ENCODE assay signal across 8 cellular contexts in the genomic region with DNA sequence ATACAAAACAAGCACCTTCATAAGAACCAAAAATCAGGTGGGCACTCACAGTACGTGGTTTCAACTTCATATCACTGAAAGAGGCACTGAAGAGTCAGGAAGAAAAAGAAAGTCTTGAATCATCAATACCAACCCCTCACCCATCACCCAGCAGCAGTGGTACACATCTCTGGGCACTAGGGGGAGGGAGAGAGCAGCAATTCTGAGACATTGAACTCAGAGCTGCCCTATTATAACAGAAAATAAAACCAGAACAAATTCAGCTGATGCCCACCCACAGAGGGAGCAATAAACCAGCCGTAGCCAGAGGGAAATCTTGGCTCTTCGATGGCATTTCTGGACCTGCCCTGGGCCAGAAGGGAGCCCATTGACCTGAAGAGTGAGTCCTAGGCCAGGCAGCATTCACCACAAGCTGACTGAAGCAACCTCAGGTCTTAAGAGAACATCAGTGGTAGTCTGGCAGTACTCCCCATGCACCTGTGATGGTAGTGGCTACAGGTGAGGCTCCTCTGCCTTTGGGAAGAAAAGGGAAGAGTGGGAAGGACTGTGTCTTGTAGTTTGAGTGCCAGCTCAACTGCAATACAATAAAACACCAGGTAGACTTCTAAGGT. TPM values are rescaled to one million over a fixed set of nuclear protein-coding genes. Genes with fewer than 3 reads are reported as not detected.
DNase-seq lines count a peak whose midpoint lies in the region; ATAC-seq, FAIRE-seq and TF ChIP-seq lines count a peak whose summit lies in the region.

No MANE protein-coding gene starts in this region.

- no peak overlapping the region for H3K23ac ChIP-seq in mesenchymal stem cell (ENCODE audit: low read length in 2 of 2)

- no peaks in the 10 kb centered on the region for H3K36me3 ChIP-seq in K562 (ENCODE audit: control insufficient read depth, insufficient read depth, low read length)
- no peaks in the 10 kb centered on the region for H3K36me3 ChIP-seq in mesenchymal stem cell (ENCODE audit: control insufficient read depth in 1 of 2, insufficient read depth in 2 of 2, low read depth in 1 of 2, low read length in 2 of 2)
- no peaks in the 10 kb centered on the region for H3K36me3 ChIP-seq in testis (ENCODE audit: low read depth, missing control alignments)
- no peaks in the 10 kb centered on the region for H3K36me3 ChIP-seq in vagina

- in situ Hi-C loops in K562 (cut with MboI): no loop called here

- BruUV-seq in K562 (replicated peaks; lab: Mats Ljungman, UMichigan): no TSS peak

- DNase-seq in GDM1 (lab: John Stamatoyannopoulos, UW) (peak; percentile 26), OCI-M1 (lab: John Stamatoyannopoulos, UW) (peak; percentile 97), K562 (ENCODE audit: extremely low read depth in 1 of 4, low spot score in 3 of 4) (peak; percentile 44 to 68 (median 58)), mesenchymal stem cell (peak; percentile 58), testis (no peak), vagina (ENCODE audit: extremely low spot score in 2 of 2) (no peak)

- ATAC-seq in GM19455 (IDR thresholded peaks at IDR 0.05; ENCODE audit: unreplicated experiment) (peak; percentile 99), HG03342 (IDR thresholded peaks at IDR 0.05; ENCODE audit: unreplicated experiment) (peak; percentile 100), K562 (peak; percentile 99)

- intact Hi-C loops in K562 (cut with micrococcal nuclease) (loop anchor here (1.0 kb wide), 1 partner anchor 88 kb away; no protein-coding TSS in a partner anchor), testis (cut with DNase I; ENCODE audit: low total_unique reads) (no loop called here), vagina (cut with DNase I) (no loop called here)

- H3K27ac ChIP-seq in K562 (ENCODE audit: extremely low read depth, low read depth, low read length) (no peak overlapping the region), mesenchymal stem cell (ENCODE audit: low read length, poor library complexity, severe bottlenecking) (no peak overlapping the region), testis (no peak overlapping the region), vagina (no peak overlapping the region)

- no peak overlapping the region for H3K4ac ChIP-seq in mesenchymal stem cell (ENCODE audit: low read depth in 1 of 2, low read length in 2 of 2)

- no peak overlapping the region for H3K4me2 ChIP-seq in K562 (ENCODE audit: insufficient read depth, low read length)
- no peak overlapping the region for H3K4me2 ChIP-seq in mesenchymal stem cell (ENCODE audit: low read length, poor library complexity, severe bottlenecking)

- peak overlapping the region; percentile 48 for H4K91ac ChIP-seq in mesenchymal stem cell (ENCODE audit: low read length)

- H2BK120ac ChIP-seq in mesenchymal stem cell (ENCODE audit: low read depth, low read length): no peak overlapping the region

- H3K14ac ChIP-seq in mesenchymal stem cell (ENCODE audit: low read length in 2 of 2): no peak overlapping the region

- no peak overlapping the region for H2BK5ac ChIP-seq in mesenchymal stem cell (ENCODE audit: low read depth, low read length, poor library complexity, severe bottlenecking)

- H3K4me1 ChIP-seq in K562 (replicated peaks in 1 of 2; ENCODE audit: control insufficient read depth in 2 of 2, insufficient read depth in 2 of 2, low read length in 2 of 2) (no peaks in the 10 kb centered on the region), mesenchymal stem cell (ENCODE audit: control insufficient read depth, insufficient read depth, low read depth, low read length) (peaks cover 3% of the 10 kb centered on the region), testis (no peaks in the 10 kb centered on the region), vagina (no peaks in the 10 kb centered on the region)

- H3K4me3 ChIP-seq in K562 (no peak overlapping the region), mesenchymal stem cell (ENCODE audit: insufficient read depth in 1 of 2, low read depth in 1 of 2, low read length in 2 of 2) (peak overlapping the region in 1 of 2 experiments; percentile 9), testis (no peak overlapping the region), vagina (no peak overlapping the region)

- H3K18ac ChIP-seq in mesenchymal stem cell (ENCODE audit: low read depth in 1 of 2, low read length in 2 of 2): no peak overlapping the region

- no peaks in the 10 kb centered on the region for H3K79me2 ChIP-seq in K562 (ENCODE audit: control insufficient read depth, insufficient read depth, low read length)

- no peaks in the 10 kb centered on the region for H3K9me1 ChIP-seq in K562 (ENCODE audit: control insufficient read depth, insufficient read depth, low read length)

- H3K27me3 ChIP-seq in K562 (ENCODE audit: control insufficient read depth in 2 of 2, insufficient read depth in 2 of 2, low read length in 2 of 2) (no peaks in the 10 kb centered on the region), mesenchymal stem cell (ENCODE audit: control insufficient read depth in 1 of 2, insufficient read depth in 1 of 2, low read length in 2 of 2) (no peaks in the 10 kb centered on the region), testis (no peaks in the 10 kb centered on the region), vagina (no peaks in the 10 kb centered on the region)

- 10% methylated on average over 3 of the region's 3 CpGs for WGBS in K562 (ENCODE audit: insufficient coverage, low coverage, missing lambda C conversion rate)
- 40% methylated on average over 3 of the region's 3 CpGs for WGBS in mesenchymal stem cell
- 55 to 58% methylated on average over 3 of the region's 3 CpGs for WGBS in testis, 2 donors

- peak; percentile 70 to 80 (median 72) for TF ChIP-seq CTCF in K562 (IDR thresholded peaks at IDR 0.05 in 2 of 3, conservative IDR thresholded peaks at IDR 0.05 in 1 of 3; ENCODE audit: insufficient read depth in 2 of 3, low read depth in 1 of 3, low read length in 3 of 3)
- no peak for TF ChIP-seq CTCF in testis (IDR thresholded peaks at IDR 0.05)
- TF ChIP-seq CTCF in vagina (IDR thresholded peaks at IDR 0.05): no peak

- H2AFZ ChIP-seq in K562 (ENCODE audit: low read depth, low read length) (peak overlapping the region; percentile 42; the same call in 1 of the 2 replicates), mesenchymal stem cell (ENCODE audit: low read depth, low read length) (no peak overlapping the region)

- no peak overlapping the region for H2BK12ac ChIP-seq in mesenchymal stem cell (ENCODE audit: low read length in 2 of 2)

- no peaks in the 10 kb centered on the region for H4K20me1 ChIP-seq in K562 (replicated peaks; ENCODE audit: control insufficient read depth, insufficient read depth, low read length)

- no peak overlapping the region for H2AK5ac ChIP-seq in mesenchymal stem cell (ENCODE audit: low read length, severe bottlenecking)

- CTCF ChIA-PET in K562 (lab: Yijun Ruan, JAX; ENCODE audit: low intra/inter-chr PET ratio): no interaction called here

- FAIRE-seq in K562 (lab: Jason Lieb, UNC): peak; percentile 75

- POLR2A ChIA-PET in K562 (lab: Yijun Ruan, JAX): interaction anchor here (0.6 kb wide), 1 partner anchor 37 kb away, joined by 3 read pairs; no protein-coding TSS in a partner anchor

- H3K9me3 ChIP-seq in K562 (replicated peaks; ENCODE audit: control insufficient read depth, insufficient read depth, low read depth, low read length) (no peaks in the 10 kb centered on the region), mesenchymal stem cell (ENCODE audit: control insufficient read depth, low read length) (peaks cover 10% of the 10 kb centered on the region), testis (no peaks in the 10 kb centered on the region), vagina (no peaks in the 10 kb centered on the region)

- H3K9ac ChIP-seq in K562 (ENCODE audit: insufficient read depth in 1 of 2, low read depth in 2 of 2, low read length in 2 of 2) (no peak overlapping the region), mesenchymal stem cell (ENCODE audit: low read length) (peak overlapping the region; percentile 51)

- TF ChIP-seq EP300 in K562 (IDR thresholded peaks at IDR 0.05; ENCODE audit: low read length): no peak

- peak; percentile 10 to 77; a peak in 2 of 4 replicates for TF ChIP-seq RAD21 in K562 (CRISPR knock-in tag; conservative IDR thresholded peaks at IDR 0.05 in 1 of 2, IDR thresholded peaks at IDR 0.05 in 1 of 2)

- no peak overlapping the region for H2BK15ac ChIP-seq in mesenchymal stem cell (ENCODE audit: low read depth, poor library complexity, severe bottlenecking)

- TF ChIP-seq POLR2A in K562 (conservative IDR thresholded peaks at IDR 0.05) (no peak), testis (IDR thresholded peaks at IDR 0.05) (no peak), vagina (IDR thresholded peaks at IDR 0.05) (no peak)

- no peak overlapping the region for H4K8ac ChIP-seq in mesenchymal stem cell (ENCODE audit: low read length)

- H3K79me1 ChIP-seq in mesenchymal stem cell (replicated peaks; ENCODE audit: low read length, poor library complexity, severe bottlenecking): no peaks in the 10 kb centered on the region

TF ChIP-seq in K562, 482 proteins besides CTCF, POLR2A, EP300 and RAD21:
- TF ChIP-seq CC2D1A (IDR thresholded peaks at IDR 0.05) (peak; percentile 44; the same call in 1 of the 2 replicates), ZBTB7A (IDR thresholded peaks at IDR 0.05; ENCODE audit: borderline replicate concordance, control insufficient read depth, low read depth, low read length) (no peak)

RNA-seq across cellular contexts. Expression of a gene that starts 42.2 kb away (rescaled TPM):
- total RNA-seq in K562 (2011; cell fraction: chromatin; rRNA removed; ENCODE audit: low replicate concordance): 0.07 TPM in 1 of 2 replicates, not detected in the other
- total RNA-seq in K562 (2011; cell fraction: nucleolus; rRNA removed): under 0.01 and 0.13 TPM in 2 replicates
- 0.15 TPM in 2 replicates for total RNA-seq in K562 (2011; cell fraction: nucleoplasm; rRNA removed)
- total RNA-seq in K562 (2014; rRNA removed): not detected in 2 replicates
- not detected in 2 replicates for total RNA-seq in K562 (2014; rRNA removed; fragmentation: Illumina TruSeq; extraction: Trizol)
- total RNA-seq in K562 (2015; rRNA removed; fragmentation: Illumina TruSeq; extraction: Trizol): not detected in 2 replicates
- total RNA-seq in K562 (2021): not detected in 2 replicates
- 0.01 and 0.05 TPM in 2 replicates for polyA plus RNA-seq in K562 (2011; rRNA removed)
- 0.01 and 0.12 TPM in 2 replicates for polyA plus RNA-seq in K562 (2011; cell fraction: cytosol; rRNA removed)
- polyA plus RNA-seq in K562 (2011; cell fraction: nucleus; rRNA removed): 0.04 and 0.08 TPM in 2 replicates
- 0.07 and 0.11 TPM in 2 replicates for polyA plus RNA-seq in K562 (2012)
- not detected in 2 replicates for polyA plus RNA-seq in K562 (2014; fragmentation: Illumina TruSeq; extraction: Trizol)
- not detected for polyA plus RNA-seq in K562 (2014; fragmentation: Nextera tagmentation; extraction: Ambion mirVana)
- not detected in 2 replicates for polyA plus RNA-seq in K562 (2014; rRNA removed)
- 0.09 TPM in 1 of 2 replicates, not detected in the other for polyA minus RNA-seq in K562 (2011; rRNA and poly(A)+ RNA removed)
- 0.46 TPM in 1 of 2 replicates, not detected in the other for polyA minus RNA-seq in K562 (2011; cell fraction: cytosol; rRNA and poly(A)+ RNA removed)
- polyA minus RNA-seq in K562 (2011; cell fraction: nucleus; rRNA and poly(A)+ RNA removed): 0.13 and 0.67 TPM in 2 replicates
- not detected for polyA plus RNA-seq in mesenchymal stem cell (2013, experiment 1 of 2)
- polyA plus RNA-seq in mesenchymal stem cell (2013, experiment 2 of 2): not detected
- total RNA-seq in testis: 1 to 10 TPM; 1.1 to 1.2 TPM
- polyA plus RNA-seq in testis (ENCODE audit: insufficient read depth, low read depth, low replicate concordance): 0.45 TPM
- total RNA-seq in vagina: 0.49 TPM

Comparison
In these comparisons a context has a peak if more than half of its experiments do, and no peak if none do; other contexts are left out.
1. DNase-seq: peak in GDM1 (single experiment), OCI-M1 (single experiment), K562 (4 of 4) and mesenchymal stem cell (single experiment); none in testis (single experiment) and vagina (0 of 2).
2. CTCF ChIP-seq: peak in K562 (3 of 3); none in testis (0 of 3) and vagina (0 of 3).
3. Peak in every context shown above with its lines, with median percentiles within 50 percentile points of each other: ATAC-seq.